ENCODE assay signal across 10 cellular contexts in the genomic region with DNA sequence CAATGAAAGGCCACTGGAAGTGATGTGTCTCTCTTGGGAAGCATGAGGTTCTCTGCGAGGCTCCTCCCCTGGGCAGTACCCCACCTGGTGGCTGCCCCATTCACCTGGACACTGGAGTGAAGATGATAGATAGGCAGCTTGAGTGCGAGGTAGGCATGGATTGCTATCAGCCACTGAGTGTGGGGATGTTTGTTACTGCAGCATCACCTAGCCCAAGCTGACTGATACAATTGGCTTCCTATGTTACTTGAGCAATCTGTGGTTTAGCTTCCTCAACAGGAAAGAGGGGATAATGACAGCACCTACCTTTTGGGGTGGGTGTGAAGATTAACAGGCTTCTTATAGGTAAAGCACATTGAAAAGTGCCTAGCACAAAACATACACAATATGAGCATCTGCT.
"Had no signal": no experiment of that assay in that cellular context is flagged by ENCODE, and none has a peak within 500 bp of the region (broad histone marks: within the 10 kb centered on the region; RNA-seq: fewer than 3 reads in every experiment).

No MANE protein-coding gene starts in this region.

- H3K4me3 ChIP-seq: GM23248 had no signal

- DNase-seq: GM23248, GOT3, H9, HCEC 1CT, HFFc6, IMR-90, KBM-7 had no signal

- H2AFZ ChIP-seq: GM23248 had no signal

- FAIRE-seq: H54 had no signal

- H3K4me2 ChIP-seq: KMS-11 had no signal

- H3K27ac ChIP-seq: GM23248, HL-60, KMS-11 had no signal

- H3K9ac ChIP-seq: GM23248, KMS-11 had no signal
